ENCODE assay signal across 15 cellular contexts in genomic region chr6:106056738-106057390, GRCh38. TPM values are rescaled to one million over a fixed set of nuclear protein-coding genes. Genes with fewer than 3 reads are reported as not detected.
DNase-seq lines count a peak whose midpoint lies in the region; ATAC-seq and TF ChIP-seq lines count a peak whose summit lies in the region.
"Had no signal": no experiment of that assay in that cellular context is flagged by ENCODE, and none has a peak within 500 bp of the region (broad histone marks: within the 10 kb centered on the region; RNA-seq: fewer than 3 reads in every experiment).

No MANE protein-coding gene starts in this region.

- no peaks in the 10 kb centered on the region for H3K36me3 Mint-ChIP-seq in glutamatergic neuron (ENCODE audit: unreplicated experiment)
- H3K36me3 Mint-ChIP-seq: immature natural killer cell; stimulated activated memory B cell treated with anti-CD40 and anti-IgM and Interleukin-4, amounts not matched to agents 10 μg/mL and 1 μg/mL and 100 μg/mL, for 72 hours had no signal

- no peak overlapping the region for H3K9ac ChIP-seq in BLaER1 treated with 17β-estradiol and CSF1 and Interleukin-3, amounts not matched to agents 10 nM and 100 nM

- no peaks in the 10 kb centered on the region for H3K9me3 Mint-ChIP-seq in glutamatergic neuron (ENCODE audit: unreplicated experiment)
- H3K9me3 Mint-ChIP-seq: activated T-helper 2 cell treated with anti-CD3 and anti-CD28 coated beads, Interferon-gamma antibody, Interleukin-2, Interleukin-4, amounts not matched to agents 10 μg/mL and 5 μg/mL and 100 μg/mL, durations not matched to agents 14 hours and 24 hours and 36 hours; immature natural killer cell; stimulated activated memory B cell treated with anti-CD40 and anti-IgM and Interleukin-4, amounts not matched to agents 10 μg/mL and 1 μg/mL and 100 μg/mL, for 72 hours had no signal

- no peak overlapping the region for H3K4me3 Mint-ChIP-seq in glutamatergic neuron (ENCODE audit: unreplicated experiment)
- H3K4me3 Mint-ChIP-seq: immature natural killer cell; stimulated activated memory B cell treated with anti-CD40 and anti-IgM and Interleukin-4, amounts not matched to agents 10 μg/mL and 1 μg/mL and 100 μg/mL, for 72 hours had no signal

- H3K27me3 Mint-ChIP-seq in glutamatergic neuron (ENCODE audit: unreplicated experiment) = no peaks in the 10 kb centered on the region
- H3K27me3 Mint-ChIP-seq: stimulated activated memory B cell treated with anti-CD40 and anti-IgM and Interleukin-4, amounts not matched to agents 10 μg/mL and 1 μg/mL and 100 μg/mL, for 72 hours had no signal

- H3K4me1 Mint-ChIP-seq in glutamatergic neuron (ENCODE audit: low read depth, unreplicated experiment) = no peaks in the 10 kb centered on the region
- H3K4me1 Mint-ChIP-seq: stimulated activated memory B cell treated with anti-CD40 and anti-IgM and Interleukin-4, amounts not matched to agents 10 μg/mL and 1 μg/mL and 100 μg/mL, for 72 hours had no signal

- no peak overlapping the region for H3K4me3 ChIP-seq in BLaER1 treated with 17β-estradiol and CSF1 and Interleukin-3, amounts not matched to agents 10 nM and 100 nM
- H3K4me3 ChIP-seq: ascending aorta had no signal

- no peaks in the 10 kb centered on the region for H3K27me3 ChIP-seq in BLaER1 treated with 17β-estradiol and CSF1 and Interleukin-3, amounts not matched to agents 10 nM and 100 nM
- H3K27me3 ChIP-seq: ascending aorta had no signal

- peak overlapping the region; percentile 79 for H3K27ac ChIP-seq in 22Rv1
- H3K27ac ChIP-seq in BLaER1 treated with 17β-estradiol and CSF1 and Interleukin-3, amounts not matched to agents 10 nM and 100 nM = no peak overlapping the region
- H3K27ac ChIP-seq: ascending aorta had no signal

- ATAC-seq in esophagus mucosa = peak; percentile 70
- ATAC-seq: stimulated activated memory B cell treated with anti-CD40 and anti-IgM and Interleukin-4, amounts not matched to agents 10 μg/mL and 1 μg/mL and 100 μg/mL, for 72 hours had no signal

- TF ChIP-seq CTCF in 22Rv1 (IDR thresholded peaks at IDR 0.05) (no peak), glutamatergic neuron (IDR thresholded peaks at IDR 0.05; ENCODE audit: partially characterized antibody, unreplicated experiment) (no peak)

- no peaks in the 10 kb centered on the region for H4K20me1 ChIP-seq in BLaER1 treated with 17β-estradiol and CSF1 and Interleukin-3, amounts not matched to agents 10 nM and 100 nM

- no peak overlapping the region for H3K27ac Mint-ChIP-seq in glutamatergic neuron (ENCODE audit: unreplicated experiment)
- H3K27ac Mint-ChIP-seq: activated T-helper 2 cell treated with anti-CD3 and anti-CD28 coated beads, Interferon-gamma antibody, Interleukin-2, Interleukin-4, amounts not matched to agents 10 μg/mL and 5 μg/mL and 100 μg/mL, durations not matched to agents 14 hours and 24 hours and 36 hours; immature natural killer cell; stimulated activated memory B cell treated with anti-CD40 and anti-IgM and Interleukin-4, amounts not matched to agents 10 μg/mL and 1 μg/mL and 100 μg/mL, for 72 hours had no signal

- H3K4me1 ChIP-seq in BLaER1 treated with 17β-estradiol and CSF1 and Interleukin-3, amounts not matched to agents 10 nM and 100 nM = peaks cover 8 to 21% (median 10%) of the 10 kb centered on the region in 10 experiments; a peak in 14 of 20 replicates
- H3K4me1 ChIP-seq: ascending aorta had no signal

- H3K4me2 ChIP-seq in BLaER1 treated with 17β-estradiol and CSF1 and Interleukin-3, amounts not matched to agents 10 nM and 100 nM = peak overlapping the region in 10 of 11 experiments; percentile 5 to 51 (median 24); a peak in 13 of 22 replicates

- DNase-seq in NCI-H2107 (lab: John Stamatoyannopoulos, UW) = peak; percentile 12
- no peak for DNase-seq in NCI-H1694 (lab: John Stamatoyannopoulos, UW)
- DNase-seq in glutamatergic neuron = no peak
- no peak for DNase-seq in anterior cingulate cortex (lab: John Stamatoyannopoulos, UW)
- DNase-seq: activated CD4-positive, alpha-beta T cell treated with anti-CD3 and anti-CD28 coated beads, Interleukin-2, amount 50 U/mL, for 4 hours; cortex of kidney; GOT3; MV-4-11 had no signal

- no peaks in the 10 kb centered on the region for H3K9me3 ChIP-seq in BLaER1 treated with 17β-estradiol and CSF1 and Interleukin-3, amounts not matched to agents 10 nM and 100 nM (replicated peaks in 1 of 11)
- H3K9me3 ChIP-seq: ascending aorta had no signal

- no peaks in the 10 kb centered on the region for H3K36me3 ChIP-seq in BLaER1 treated with 17β-estradiol and CSF1 and Interleukin-3, amounts not matched to agents 10 nM and 100 nM
- H3K36me3 ChIP-seq: ascending aorta had no signal

RNA-seq across cellular contexts. Expression of gene PRDM1, which starts 29.3 kb away (rescaled TPM):
- total RNA-seq in esophagus mucosa (94.1 TPM), glutamatergic neuron (ENCODE audit: unreplicated experiment) (not detected)

Comparison
In these comparisons a context has a peak if more than half of its experiments do, and no peak if none do; other contexts are left out.
1. RNA of gene PRDM1, which starts 29.3 kb away (total RNA-seq): 94.1 TPM in esophagus mucosa (single experiment); not detected in glutamatergic neuron (single experiment); every median in the first group is over 10 times any median in the second.